ENCODE assay signal across 9 cellular contexts in genomic region chr1:16508861-16509480, GRCh38. TPM values are rescaled to one million over a fixed set of nuclear protein-coding genes. Genes with fewer than 3 reads are reported as not detected.
A peak's percentile ranks its signal among the peaks of the same experiment; 100 is the strongest.
DNase-seq lines count a peak whose midpoint lies in the region; ATAC-seq and TF ChIP-seq lines count a peak whose summit lies in the region.
"Not testable (repeated sequence)": the region's sequence is repeated elsewhere in the genome, so short reads cannot be mapped to it uniquely, and the experiment has no call there.
"Had no signal": no experiment of that assay in that cellular context is flagged by ENCODE, and none has a peak within 500 bp of the region (broad histone marks: within the 10 kb centered on the region; RNA-seq: fewer than 3 reads in every experiment).

No MANE protein-coding gene starts in this region.

- H3K27me3 ChIP-seq in GM23338 (ENCODE audit: insufficient read depth) = not testable (repeated sequence)

- not testable (repeated sequence) for H3K4me2 ChIP-seq in GM23338

- not testable (repeated sequence) for H3K36me3 ChIP-seq in GM23338 (ENCODE audit: insufficient read depth)

- not testable (repeated sequence) for H3K4me3 ChIP-seq in GM23338; choroid plexus epithelial cell (ENCODE audit: low read depth, low read length)

- in situ Hi-C loops in ACHN (cut with HindIII; ENCODE audit: low pct_ligation_motif_present, low pct_unique_long_range_greater_than_20kb, low sequenced_read_pairs) = not testable (repeated sequence)

- H3K27me3 Mint-ChIP-seq in GM23338 (ENCODE audit: insufficient read depth, low read depth, poor library complexity); glutamatergic neuron (ENCODE audit: unreplicated experiment): not testable (repeated sequence)

- H4K20me1 ChIP-seq in GM23338 (replicated peaks; ENCODE audit: insufficient read depth) = not testable (repeated sequence)

- H3F3A ChIP-seq in GM23338 (replicated peaks; ENCODE audit: low read depth) = not testable (repeated sequence)

- H3K79me2 ChIP-seq in GM23338 (replicated peaks; ENCODE audit: insufficient read depth) = not testable (repeated sequence)

- H3K27ac Mint-ChIP-seq in GM23338; glutamatergic neuron (ENCODE audit: unreplicated experiment): not testable (repeated sequence)

- TF ChIP-seq CTCF in GM23338 (conservative IDR thresholded peaks at IDR 0.05; ENCODE audit: low read depth in 2 of 2); glutamatergic neuron (IDR thresholded peaks at IDR 0.05; ENCODE audit: partially characterized antibody, unreplicated experiment): not testable (repeated sequence)
- TF ChIP-seq CTCF in choroid plexus epithelial cell (conservative IDR thresholded peaks at IDR 0.05; ENCODE audit: low read depth, low read length) = peak; percentile 1

- H3K36me3 Mint-ChIP-seq in GM23338 (ENCODE audit: low read depth); glutamatergic neuron (ENCODE audit: unreplicated experiment): not testable (repeated sequence)

- ATAC-seq in GM23338 = not testable (repeated sequence)

- H3K4me1 ChIP-seq in GM23338 (ENCODE audit: insufficient read depth) = not testable (repeated sequence)

- not testable (repeated sequence) for H2AFZ ChIP-seq in GM23338

- not testable (repeated sequence) for H3K4me1 Mint-ChIP-seq in GM23338; glutamatergic neuron (ENCODE audit: low read depth, unreplicated experiment)

- H3K9me2 ChIP-seq in GM23338 (ENCODE audit: insufficient read depth) = not testable (repeated sequence)

- H3K9me3 Mint-ChIP-seq in GM23338; glutamatergic neuron (ENCODE audit: unreplicated experiment): not testable (repeated sequence)

- not testable (repeated sequence) for H3K27ac ChIP-seq in GM23338 (ENCODE audit: low read depth)

- DNase-seq in ACHN (peak; percentile 24), GM23338 (ENCODE audit: low spot score) (peak; percentile 62), NCI-H2171 treated with DMSO at 0.1 percent for 48 hours (lab: John Stamatoyannopoulos, UW) (peak; percentile 43), OCI-M1 (lab: John Stamatoyannopoulos, UW) (peak; percentile 44), choroid plexus epithelial cell (ENCODE audit: low read depth) (peak; percentile 38), glutamatergic neuron (peak; percentile 56), retina (peak; percentile 25)
- DNase-seq in activated CD4-positive, alpha-beta T cell treated with anti-CD3 and anti-CD28 coated beads, Interleukin-2, amount 50 U/mL, for 48 hours = peak; percentile 14 to 22

- H3K4me3 Mint-ChIP-seq in GM23338; glutamatergic neuron (ENCODE audit: unreplicated experiment): not testable (repeated sequence)

RNA-seq across cellular contexts. Expression of gene RNU1-1, which starts 5.1 kb away (rescaled TPM):
- total RNA-seq in GM23338 (2014; rRNA removed; shearing (Covaris generic)) = under 0.01 TPM in 1 of 2 replicates, not detected in the other
- not detected in 2 replicates for polyA plus RNA-seq in GM23338 (2016; fragmentation: Nextera tagmentation; extraction: Ambion mirVana)
- total RNA-seq in glutamatergic neuron (ENCODE audit: unreplicated experiment) = 3,598 TPM
- polyA plus RNA-seq: heart right ventricle had no signal

Comparison
In these comparisons a context has a peak if more than half of its experiments do, and no peak if none do; other contexts are left out.
1. RNA of gene RNU1-1, which starts 5.1 kb away (total RNA-seq): 3,598 TPM in glutamatergic neuron (single experiment); under 0.01 TPM in GM23338; every median in the first group is over 1,000 times any median in the second.
2. Peak in every context shown above with its lines, with median percentiles within 50 percentile points of each other: DNase-seq.